ENCODE assay signal across 8 cellular contexts in genomic region chr15:45036812-45037781, GRCh38. TPM values are rescaled to one million over a fixed set of nuclear protein-coding genes. Genes with fewer than 3 reads are reported as not detected.
DNase-seq lines count a peak whose midpoint lies in the region; ATAC-seq and TF ChIP-seq lines count a peak whose summit lies in the region.
"Not testable (repeated sequence)": the region's sequence is repeated elsewhere in the genome, so short reads cannot be mapped to it uniquely, and the experiment has no call there.

No MANE protein-coding gene starts in this region.

- not testable (repeated sequence) for H3K9ac ChIP-seq in smooth muscle cell (ENCODE audit: low read depth)

- H3K4me1 ChIP-seq in smooth muscle cell (ENCODE audit: low read depth), result not testable (repeated sequence)

- ATAC-seq in GM19023 (IDR thresholded peaks at IDR 0.05; ENCODE audit: unreplicated experiment) (peak; percentile 88), HG03354 (IDR thresholded peaks at IDR 0.05; ENCODE audit: poor library complexity, severe bottlenecking, unreplicated experiment) (peak; percentile 92)

- not testable (repeated sequence) for H3K79me2 ChIP-seq in smooth muscle cell (ENCODE audit: low read depth)

- H3K9me3 ChIP-seq in smooth muscle cell (replicated peaks; ENCODE audit: low read depth), result not testable (repeated sequence)

- H3K27me3 ChIP-seq in smooth muscle cell (ENCODE audit: low read depth), result not testable (repeated sequence)

- POLR2A ChIA-PET in AG04449 (lab: Yijun Ruan, JAX), result not testable (repeated sequence)

- H2AFZ ChIP-seq in smooth muscle cell (ENCODE audit: low read depth), result not testable (repeated sequence)

- 34% methylated on average over 6 of the region's 6 CpGs for WGBS in smooth muscle cell (ENCODE audit: low lambda C conversion rate)

- not testable (repeated sequence) for H3K27ac ChIP-seq in smooth muscle cell (ENCODE audit: low read depth)

- not testable (repeated sequence) for H3F3A ChIP-seq in smooth muscle cell (ENCODE audit: low read depth)

- CTCF ChIA-PET in AG04449 (lab: Yijun Ruan, JAX), result interaction anchor here (0.8 to 4.2 kb wide), 12 partner anchors 10 to 444 kb away, joined by 3 to 24 read pairs (median 4); partner anchors contain the start of gene SORD

- H3K4me3 ChIP-seq in AG04449 (ENCODE audit: low read depth, low read length); smooth muscle cell: not testable (repeated sequence)

- not testable (repeated sequence) for DNase-seq in AG04449 (ENCODE audit: low read depth, low spot score)
- DNase-seq in NCI-H446 (lab: John Stamatoyannopoulos, UW) (peak; percentile 11 to 67), brain pericyte (ENCODE audit: low read depth, low spot score) (peak; percentile 63), iPS-NIHi11 (ENCODE audit: low spot score) (peak; percentile 34), smooth muscle cell (lab: John Stamatoyannopoulos, UW; ENCODE audit: unreplicated experiment) (peak; percentile 9)
- peak; percentile 19 to 58 (median 44) for DNase-seq in activated CD4-positive, CD25-positive, alpha-beta regulatory T cell (lab: John Stamatoyannopoulos, UW)

- TF ChIP-seq CTCF in AG04449 (IDR thresholded peaks at IDR 0.05; ENCODE audit: insufficient read depth, low read length, missing control alignments) (peak; percentile 91), smooth muscle cell (IDR thresholded peaks at IDR 0.05; ENCODE audit: borderline replicate concordance, insufficient read depth, poor library complexity, severe bottlenecking) (peak; percentile 80)

- H3K36me3 ChIP-seq in smooth muscle cell (ENCODE audit: low read depth), result not testable (repeated sequence)

- H3K4me2 ChIP-seq in smooth muscle cell, result peak overlapping the region; percentile 22

- H4K20me1 ChIP-seq in smooth muscle cell (ENCODE audit: low read depth), result peaks cover 11% of the 10 kb centered on the region

RNA-seq across cellular contexts. Expression of gene SORD, which starts 14.1 kb away (rescaled TPM):
- total RNA-seq in smooth muscle cell, result 13.1 and 26.8 TPM in 2 replicates
- polyA plus RNA-seq in smooth muscle cell, result 22.0 and 22.1 TPM in 2 replicates
